ENCODE assay signal across 23 cellular contexts in the genomic region with DNA sequence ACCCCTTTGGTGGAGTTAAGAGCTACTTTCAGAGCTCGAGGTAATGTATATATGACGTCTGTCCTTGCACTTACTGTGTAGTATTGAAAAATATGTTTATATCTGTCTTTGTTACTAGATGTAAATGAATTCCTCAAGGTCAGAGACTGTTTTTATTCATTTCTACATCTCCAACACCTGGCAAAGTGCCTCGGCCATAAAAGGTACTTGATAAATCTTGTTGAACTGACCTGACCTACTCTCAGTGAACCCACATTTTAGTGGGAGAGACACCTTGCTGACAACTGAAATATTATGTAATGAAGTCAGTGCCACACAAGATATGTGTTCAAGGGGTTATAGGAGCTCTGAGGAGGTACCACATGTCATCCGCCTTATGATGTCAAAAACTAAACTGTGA. TPM values are rescaled to one million over a fixed set of nuclear protein-coding genes. Genes with fewer than 3 reads are reported as not detected.
DNase-seq lines count a peak whose midpoint lies in the region; ATAC-seq, FAIRE-seq and TF ChIP-seq lines count a peak whose summit lies in the region.
"Had no signal": no experiment of that assay in that cellular context is flagged by ENCODE, and none has a peak within 500 bp of the region (broad histone marks: within the 10 kb centered on the region; RNA-seq: fewer than 3 reads in every experiment).

No MANE protein-coding gene starts in this region.

- TF ChIP-seq CTCF in D721Med (IDR thresholded peaks at IDR 0.05; ENCODE audit: insufficient read depth, missing control alignments) (no peak), body of pancreas (IDR thresholded peaks at IDR 0.05) (no peak), CD14-positive monocyte (IDR thresholded peaks at IDR 0.05) (no peak)

- H3K27me3 ChIP-seq in body of pancreas (no peaks in the 10 kb centered on the region), layer of hippocampus (ENCODE audit: control insufficient read depth, insufficient read depth, low read length) (no peaks in the 10 kb centered on the region), rectal smooth muscle tissue (ENCODE audit: control insufficient read depth, insufficient read depth, low read length) (no peaks in the 10 kb centered on the region), aorta (ENCODE audit: control insufficient read depth in 1 of 2, insufficient read depth in 2 of 2, low read length in 1 of 2) (no peaks in the 10 kb centered on the region)

- 31 to 54% methylated on average over 4 of the region's 4 CpGs for whole genome bisulfite sequencing in body of pancreas, 2 donors
- WGBS in aorta, 2 donors, result 50 to 63% methylated on average over 4 of the region's 4 CpGs

- no peak overlapping the region for H3K4me3 Mint-ChIP-seq in CD14-positive monocyte

- H3K4me1 Mint-ChIP-seq in CD14-positive monocyte, result peaks cover 21% of the 10 kb centered on the region

- H3K27ac Mint-ChIP-seq in CD14-positive monocyte, result no peak overlapping the region

- no peaks in the 10 kb centered on the region for H3K9me3 ChIP-seq in body of pancreas
- no peaks in the 10 kb centered on the region for H3K9me3 ChIP-seq in aorta (ENCODE audit: control insufficient read depth, low read length)

- H3K27me3 Mint-ChIP-seq in CD14-positive monocyte (ENCODE audit: low read depth in 3 of 3), result no peaks in the 10 kb centered on the region
- H3K27me3 Mint-ChIP-seq: CD4-positive, alpha-beta memory T cell had no signal

- peaks cover 65% of the 10 kb centered on the region for H3K4me1 ChIP-seq in body of pancreas
- H3K4me1 ChIP-seq in rectal smooth muscle tissue (ENCODE audit: control insufficient read depth, insufficient read depth, low read length), result peaks cover 2% of the 10 kb centered on the region
- peaks cover 0 to 5% of the 10 kb centered on the region in 2 donors for H3K4me1 ChIP-seq in aorta (ENCODE audit: control insufficient read depth in 1 of 2, insufficient read depth in 2 of 2, low read length in 2 of 2)

- H3K36me3 ChIP-seq in body of pancreas (replicated peaks in 1 of 2; ENCODE audit: insufficient read depth in 1 of 2, low read depth in 2 of 2), result no peaks in the 10 kb centered on the region
- H3K36me3 ChIP-seq in rectal smooth muscle tissue (ENCODE audit: control insufficient read depth, insufficient read depth, low read length), result no peaks in the 10 kb centered on the region
- H3K36me3 ChIP-seq in aorta (ENCODE audit: control insufficient read depth in 1 of 2, insufficient read depth in 2 of 2, low read length in 1 of 2), result no peaks in the 10 kb centered on the region

- no peak for DNase-seq in D721Med (ENCODE audit: insufficient read length, low spot score)
- peak in 1 of 4 donors; percentile 18 for DNase-seq in body of pancreas
- DNase-seq in aorta, result no peak
- no peak for DNase-seq in A172 (ENCODE audit: low spot score)
- DNase-seq in posterior cingulate gyrus, result no peak
- DNase-seq in CD14-positive monocyte (ENCODE audit: low spot score), result no peak
- DNase-seq: Calu3; CD4-positive, alpha-beta memory T cell; EL; GOT3; KBM-7; NCI-H1105 treated with DMSO at 0.1 percent for 48 hours; NCI-H1694; NCI-H510A; NCI-H748 treated with DMSO at 0.1 percent for 48 hours; NK-92 treated with Interleukin-12 subunit alpha and Interleukin-12 subunit beta, amount 100 ng/mL, for 24 hours; Right ventricle myocardium superior had no signal

- ATAC-seq in body of pancreas (no peak), aorta (ENCODE audit: low FRiP score) (no peak)
- ATAC-seq: HepG2 had no signal

- peaks cover 2 to 10% of the 10 kb centered on the region in 2 donors for H3K36me3 Mint-ChIP-seq in CD14-positive monocyte

- H3K27ac ChIP-seq in body of pancreas (peak overlapping the region; percentile 26 to 81 (median 68)), layer of hippocampus (ENCODE audit: low read depth, low read length) (peak overlapping the region; percentile 54), rectal smooth muscle tissue (ENCODE audit: low read depth, low read length) (peak overlapping the region; percentile 18), aorta (ENCODE audit: low read depth in 1 of 2, low read length in 2 of 2) (peak overlapping the region in 1 of 2 donors; percentile 67)

- no peaks in the 10 kb centered on the region for H3K9me3 Mint-ChIP-seq in CD14-positive monocyte
- H3K9me3 Mint-ChIP-seq: CD4-positive, alpha-beta memory T cell had no signal

- H3K9ac ChIP-seq in rectal smooth muscle tissue (ENCODE audit: low read length), result no peak overlapping the region

- FAIRE-seq in D721Med (lab: Jason Lieb, UNC), result peak; percentile 35
- FAIRE-seq: A204.1, GM12891, HepG2, RCC 7860 had no signal

- no peak for TF ChIP-seq POLR2A in body of pancreas (IDR thresholded peaks at IDR 0.05)

- intact Hi-C loops in body of pancreas (cut with DNase I), result no loop called here
- intact Hi-C loops in aorta (cut with DNase I), result no loop called here
- intact Hi-C loops in posterior cingulate gyrus (cut with DNase I), result no loop called here
- intact Hi-C loops in CD14-positive monocyte (cut with micrococcal nuclease), result no loop called here

- H3K4me3 ChIP-seq in body of pancreas (no peak overlapping the region), rectal smooth muscle tissue (ENCODE audit: low read length) (no peak overlapping the region), aorta (ENCODE audit: low read length in 2 of 2) (no peak overlapping the region)

RNA-seq across cellular contexts. Expression of gene TMEM30A, which starts 5.5 kb away (rescaled TPM):
- total RNA-seq in body of pancreas (10 to 100 TPM; 20.8 to 60.7 TPM), aorta (100 to 1,000 TPM; 133 to 164 TPM)
- polyA plus RNA-seq in aorta (10 to 100 TPM; 66.5 to 80.8 TPM), CD14-positive monocyte (100 to 1,000 TPM in 1 of 2 donors, 10 to 100 TPM in 1; 70.6 to 101 TPM)
- 122 and 133 TPM in 2 replicates for total RNA-seq in A172 (2014; rRNA removed; shearing (Covaris generic))

RNA-seq across cellular contexts. Expression of gene COX7A2, which starts 46.5 kb away (rescaled TPM):
- total RNA-seq in body of pancreas, result 100 to 1,000 TPM in 1 of 2 donors, 10 to 100 TPM in 1; 50.1 to 139 TPM
- 100 to 1,000 TPM; 199 to 312 TPM for total RNA-seq in aorta
- 1,000 to 10,000 TPM in 1 of 2 donors, 100 to 1,000 TPM in 1; 299 to 1,052 TPM for polyA plus RNA-seq in aorta
- 348 and 469 TPM in 2 replicates for total RNA-seq in A172 (2014; rRNA removed; shearing (Covaris generic))
- 100 to 1,000 TPM; 798 to 846 TPM for polyA plus RNA-seq in CD14-positive monocyte
